8 cellular contexts compared by ENCODE assay signal in genomic region chr4:141783770-141784169, GRCh38.
"Had no signal": no experiment of that assay in that cellular context is flagged by ENCODE, and none has a peak within 500 bp of the region (broad histone marks: within the 10 kb centered on the region; RNA-seq: fewer than 3 reads in every experiment).

No MANE protein-coding gene starts in this region.

- H3K4me3 ChIP-seq: GM12878 had no signal

- FAIRE-seq: G401.6, GM12878, GM12891, GM12892, GM18507, GM19239 had no signal

- DNase-seq: GDM1, GF-D8 had no signal

- ATAC-seq: GM12878 had no signal
